17 cellular contexts compared by ENCODE assay signal in genomic region chr16:82331974-82332750, GRCh38.
DNase-seq lines count a peak whose midpoint lies in the region; ATAC-seq and TF ChIP-seq lines count a peak whose summit lies in the region.
"Had no signal": no experiment of that assay in that cellular context is flagged by ENCODE, and none has a peak within 500 bp of the region (broad histone marks: within the 10 kb centered on the region; RNA-seq: fewer than 3 reads in every experiment).

No MANE protein-coding gene starts in this region.

- H3K4me1 ChIP-seq in right lobe of liver = peaks cover 0 to 35% (median 5%) of the 10 kb centered on the region in 4 donors

- 52% methylated on average over 2 of the region's 6 CpGs for WGBS in right lobe of liver (ENCODE audit: insufficient coverage, low coverage, low lambda C conversion rate, missing lambda C conversion rate)

- peak overlapping the region in 1 of 3 donors; percentile 19 for H3K27ac ChIP-seq in right lobe of liver
- H3K27ac ChIP-seq: RWPE1 had no signal

- H3K9me3 ChIP-seq in right lobe of liver = peaks cover 0 to 5% (median 0%) of the 10 kb centered on the region in 4 donors

- DNase-seq in COLO668 (lab: John Stamatoyannopoulos, UW; ENCODE audit: unreplicated experiment) (peak; percentile 76), NCI-H1092 (lab: John Stamatoyannopoulos, UW) (peak; percentile 53), NCI-H748 (lab: John Stamatoyannopoulos, UW; ENCODE audit: unreplicated experiment) (peak; percentile 87), right lobe of liver (peak in 1 of 3 donors; percentile 28), pons (ENCODE audit: low spot score) (no peak), glomerular visceral epithelial cell (ENCODE audit: extremely low spot score) (no peak)
- DNase-seq: AML-193; CD8-positive, alpha-beta T cell; DMS 273 treated with DMSO at 0.1 percent for 48 hours; H9; NCI-H1436 treated with DMSO at 0.1 percent for 48 hours; NCI-H2107; NCI-H446 treated with DMSO at 0.1 percent for 48 hours; NK-92 treated with Interleukin-12 subunit alpha and Interleukin-12 subunit beta, amount 100 ng/mL, for 24 hours; T-cell had no signal

- intact Hi-C loops in right lobe of liver (cut with DNase I) = no loop called here

- no peak for TF ChIP-seq CTCF in right lobe of liver (IDR thresholded peaks at IDR 0.05)

- ATAC-seq in right lobe of liver = peak; percentile 45 to 59 (median 54)
- ATAC-seq in HG03457 (IDR thresholded peaks at IDR 0.05; ENCODE audit: unreplicated experiment) = no peak
- ATAC-seq: CD8-positive, alpha-beta T cell; T-cell had no signal

- no peaks in the 10 kb centered on the region for H3K27me3 ChIP-seq in right lobe of liver

- H3K4me3 ChIP-seq in right lobe of liver = no peak overlapping the region

- no peaks in the 10 kb centered on the region for H3K36me3 ChIP-seq in right lobe of liver

- TF ChIP-seq POLR2A in right lobe of liver (IDR thresholded peaks at IDR 0.05) = no peak

Comparison
In these comparisons a context has a peak if more than half of its experiments do, and no peak if none do; other contexts are left out.
1. DNase-seq: peak in COLO668 (single experiment), NCI-H1092 (single experiment) and NCI-H748 (single experiment); none in pons (single experiment) and glomerular visceral epithelial cell (single experiment).